ENCODE assay signal across 42 cellular contexts in genomic region chr17:50612281-50612680, GRCh38. TPM values are rescaled to one million over a fixed set of nuclear protein-coding genes. Genes with fewer than 3 reads are reported as not detected.
"Had no signal": no experiment of that assay in that cellular context is flagged by ENCODE, and none has a peak within 500 bp of the region (broad histone marks: within the 10 kb centered on the region; RNA-seq: fewer than 3 reads in every experiment).

No MANE protein-coding gene starts in this region.

- H3K36me3 Mint-ChIP-seq: activated CD4-positive, alpha-beta memory T cell treated with anti-CD3 and anti-CD28 coated beads for 36 hours; activated naive CD4-positive, alpha-beta T cell treated with anti-CD3 and anti-CD28 coated beads, Interleukin-2, amount 50 U/mL, for 72 hours; activated naive CD8-positive, alpha-beta T cell treated with anti-CD3 and anti-CD28 coated beads for 36 hours; WTC11 had no signal

- H3K4me3 ChIP-seq: adrenal gland, ascending aorta, cardiac muscle cell had no signal

- FAIRE-seq: bronchial epithelial cell, TTC549 had no signal

- H3K4me3 Mint-ChIP-seq: activated CD4-positive, alpha-beta memory T cell treated with anti-CD3 and anti-CD28 coated beads for 36 hours; activated CD4-positive, alpha-beta T cell treated with anti-CD3 and anti-CD28 coated beads, Interleukin-2, amount 10 ng/mL, durations not matched to agents 24 days and 14 days; activated CD8-positive, alpha-beta T cell treated with anti-CD3 and anti-CD28 coated beads for 36 hours; activated naive CD4-positive, alpha-beta T cell treated with anti-CD3 and anti-CD28 coated beads for 36 hours; activated naive CD8-positive, alpha-beta T cell treated with anti-CD3 and anti-CD28 coated beads for 36 hours; activated T-cell treated with anti-CD3 and anti-CD28 coated beads, Interleukin-2, amount 50 U/mL, for 4 hours; activated T-cell treated with anti-CD3 and anti-CD28 coated beads, Interleukin-2, amount 50 U/mL, for 72 hours; activated T-helper 1 cell treated with anti-CD3 and anti-CD28 coated beads, Interleukin-12 subunit alpha, Interleukin-12 subunit beta, Interleukin-2, Interleukin-4 antibody, amounts not matched to agents 30 ng/mL and 10 ng/mL and 1 ng/mL, durations not matched to agents 14 hours and 24 hours and 36 hours; activated T-helper 17 cell treated with anti-CD3 and anti-CD28 coated beads, Interleukin-2, amount 50 U/mL, for 72 hours; brain; central memory CD8-positive, alpha-beta T cell; T-helper 1 cell treated with Interleukin-12 subunit alpha and Interleukin-12 subunit beta and Interleukin-4 antibody, amounts not matched to agents 30 μg/mL and 1 μg/mL, for 36 hours; T-helper 2 cell treated with Interferon-gamma antibody and Interleukin-4, amounts not matched to agents 5 μg/mL and 100 μg/mL, for 36 hours; WTC11 had no signal

- H3K27ac ChIP-seq: adrenal gland, ascending aorta, cardiac muscle cell, VCaP had no signal

- H3K27me3 Mint-ChIP-seq: activated CD4-positive, alpha-beta memory T cell treated with anti-CD3 and anti-CD28 coated beads for 36 hours had no signal

- DNase-seq: activated CD4-positive, alpha-beta memory T cell treated with anti-CD3 and anti-CD28 coated beads for 36 hours; activated CD4-positive, alpha-beta T cell treated with anti-CD3 and anti-CD28 coated beads for 1 hour; activated CD4-positive, alpha-beta T cell treated with anti-CD3 and anti-CD28 coated beads for 4 hours; activated CD4-positive, alpha-beta T cell treated with anti-CD3 and anti-CD28 coated beads, Interleukin-2, amount 10 ng/mL, durations not matched to agents 24 days and 14 days; activated CD4-positive, alpha-beta T cell treated with anti-CD3 and anti-CD28 coated beads, Interleukin-2, amount 50 U/mL, for 1 hour; activated CD4-positive, alpha-beta T cell treated with anti-CD3 and anti-CD28 coated beads, Interleukin-2, amount 50 U/mL, for 4 hours; activated CD4-positive, CD25-positive, alpha-beta regulatory T cell; activated CD8-positive, alpha-beta memory T cell treated with anti-CD3 and anti-CD28 coated beads, Interleukin-2, amount 50 U/mL, for 4 hours; activated CD8-positive, alpha-beta T cell treated with anti-CD3 and anti-CD28 coated beads for 36 hours; activated effector memory CD4-positive, alpha-beta T cell treated with anti-CD3 and anti-CD28 coated beads, Interleukin-2, amount 50 U/mL, for 16 hours; activated gamma-delta T cell treated with Interleukin-2 at 50 U/mL for 16 hours; activated naive CD4-positive, alpha-beta T cell; activated naive CD4-positive, alpha-beta T cell treated with anti-CD3 and anti-CD28 coated beads for 36 hours; activated naive CD4-positive, alpha-beta T cell treated with anti-CD3 and anti-CD28 coated beads, Interleukin-2, amount 50 U/mL, for 16 hours; activated naive CD8-positive, alpha-beta T cell treated with anti-CD3 and anti-CD28 coated beads for 36 hours; activated T-cell treated with anti-CD3 and anti-CD28 coated beads for 4 hours; activated T-cell treated with anti-CD3 and anti-CD28 coated beads, Interleukin-2, amount 50 U/mL, for 1 hour; activated T-cell treated with anti-CD3 and anti-CD28 coated beads, Interleukin-2, amount 50 U/mL, for 4 hours; activated T-cell treated with anti-CD3 and anti-CD28 coated beads, Interleukin-2, amount 50 U/mL, for 72 hours; adrenal gland; amygdala; anterior cingulate cortex; caudate nucleus; cerebellar nuclear complex; T-helper 1 cell; T-helper 2 cell; T-helper 9 cell had no signal

- H3K27ac Mint-ChIP-seq: activated CD4-positive, alpha-beta memory T cell treated with anti-CD3 and anti-CD28 coated beads for 36 hours; activated CD4-positive, alpha-beta T cell treated with anti-CD3 and anti-CD28 coated beads, Interleukin-2, amount 10 ng/mL, durations not matched to agents 24 days and 14 days; activated CD8-positive, alpha-beta T cell treated with anti-CD3 and anti-CD28 coated beads for 36 hours; activated naive CD4-positive, alpha-beta T cell treated with anti-CD3 and anti-CD28 coated beads for 36 hours; activated naive CD4-positive, alpha-beta T cell treated with anti-CD3 and anti-CD28 coated beads, Interleukin-2, amount 50 U/mL, for 72 hours; activated naive CD8-positive, alpha-beta T cell treated with anti-CD3 and anti-CD28 coated beads for 36 hours; activated T-cell treated with anti-CD3 and anti-CD28 coated beads, Interleukin-2, amount 50 U/mL, for 72 hours; activated T-helper 1 cell treated with anti-CD3 and anti-CD28 coated beads, Interleukin-12 subunit alpha, Interleukin-12 subunit beta, Interleukin-2, Interleukin-4 antibody, amounts not matched to agents 30 ng/mL and 10 ng/mL and 1 ng/mL, durations not matched to agents 14 hours and 24 hours and 36 hours; activated T-helper 17 cell treated with anti-CD3 and anti-CD28 coated beads, Interleukin-2, amount 50 U/mL, for 72 hours; T-helper 1 cell treated with Interleukin-12 subunit alpha and Interleukin-12 subunit beta and Interleukin-4 antibody, amounts not matched to agents 30 μg/mL and 1 μg/mL, for 36 hours; T-helper 2 cell treated with Interferon-gamma antibody and Interleukin-4, amounts not matched to agents 5 μg/mL and 100 μg/mL, for 36 hours; WTC11 had no signal

- H3K27me3 ChIP-seq: adrenal gland, ascending aorta, cardiac muscle cell had no signal

- H3K4me1 ChIP-seq: adrenal gland, ascending aorta had no signal

- ATAC-seq: activated CD4-positive, CD25-positive, alpha-beta regulatory T cell treated with anti-CD3 and anti-CD28 coated beads, Interleukin-2, amount 50 U/mL, for 24 hours; activated CD8-positive, alpha-beta T cell treated with anti-CD3 and anti-CD28 coated beads for 36 hours; activated naive CD4-positive, alpha-beta T cell treated with anti-CD3 and anti-CD28 coated beads, Interleukin-2, amount 50 U/mL, for 72 hours; activated T-cell treated with anti-CD3 and anti-CD28 coated beads, Interleukin-2, amount 50 U/mL, for 4 hours; activated T-cell treated with anti-CD3 and anti-CD28 coated beads, Interleukin-2, amount 50 U/mL, for 72 hours; activated T-helper 17 cell treated with anti-CD3 and anti-CD28 coated beads, Interleukin-2, amount 50 U/mL, for 72 hours; WTC11 had no signal

- H3K9me3 Mint-ChIP-seq: activated CD4-positive, alpha-beta memory T cell treated with anti-CD3 and anti-CD28 coated beads for 36 hours; activated CD4-positive, alpha-beta T cell treated with anti-CD3 and anti-CD28 coated beads, Interleukin-2, amount 10 ng/mL, durations not matched to agents 24 days and 14 days; activated CD8-positive, alpha-beta T cell treated with anti-CD3 and anti-CD28 coated beads for 36 hours; activated naive CD4-positive, alpha-beta T cell treated with anti-CD3 and anti-CD28 coated beads for 36 hours; activated naive CD4-positive, alpha-beta T cell treated with anti-CD3 and anti-CD28 coated beads, Interleukin-2, amount 50 U/mL, for 72 hours; activated naive CD8-positive, alpha-beta T cell treated with anti-CD3 and anti-CD28 coated beads for 36 hours; activated T-cell treated with anti-CD3 and anti-CD28 coated beads, Interleukin-2, amount 50 U/mL, for 4 hours; activated T-cell treated with anti-CD3 and anti-CD28 coated beads, Interleukin-2, amount 50 U/mL, for 72 hours; activated T-helper 1 cell treated with anti-CD3 and anti-CD28 coated beads, Interleukin-12 subunit alpha, Interleukin-12 subunit beta, Interleukin-2, Interleukin-4 antibody, amounts not matched to agents 30 ng/mL and 10 ng/mL and 1 ng/mL, durations not matched to agents 14 hours and 24 hours and 36 hours; activated T-helper 17 cell treated with anti-CD3 and anti-CD28 coated beads, Interleukin-2, amount 50 U/mL, for 72 hours; brain; central memory CD8-positive, alpha-beta T cell; T-helper 1 cell treated with Interleukin-12 subunit alpha and Interleukin-12 subunit beta and Interleukin-4 antibody, amounts not matched to agents 30 μg/mL and 1 μg/mL, for 36 hours; T-helper 2 cell treated with Interferon-gamma antibody and Interleukin-4, amounts not matched to agents 5 μg/mL and 100 μg/mL, for 36 hours; WTC11 had no signal

- H3K9me3 ChIP-seq: adrenal gland, ascending aorta had no signal

- H3K36me3 ChIP-seq: adrenal gland, ascending aorta, cardiac muscle cell had no signal

RNA-seq across cellular contexts. Expression of gene ABCC3, which starts 22.4 kb away (rescaled TPM):
- total RNA-seq: activated CD4-positive, alpha-beta memory T cell treated with anti-CD3 and anti-CD28 coated beads for 36 hours; activated CD4-positive, alpha-beta T cell treated with anti-CD3 and anti-CD28 coated beads, Interleukin-2, amount 10 ng/mL, durations not matched to agents 24 days and 14 days; activated CD8-positive, alpha-beta memory T cell treated with anti-CD3 and anti-CD28 coated beads for 36 hours; activated CD8-positive, alpha-beta T cell treated with anti-CD3 and anti-CD28 coated beads for 36 hours; activated naive CD4-positive, alpha-beta T cell treated with anti-CD3 and anti-CD28 coated beads for 36 hours; activated naive CD4-positive, alpha-beta T cell treated with anti-CD3 and anti-CD28 coated beads, Interleukin-2, amount 50 U/mL, for 72 hours; activated naive CD8-positive, alpha-beta T cell treated with anti-CD3 and anti-CD28 coated beads for 36 hours; activated T-cell treated with anti-CD3 and anti-CD28 coated beads, Interleukin-2, amount 50 U/mL, for 72 hours; activated T-helper 1 cell treated with anti-CD3 and anti-CD28 coated beads, Interleukin-12 subunit alpha, Interleukin-12 subunit beta, Interleukin-2, Interleukin-4 antibody, amounts not matched to agents 30 ng/mL and 10 ng/mL and 1 ng/mL, durations not matched to agents 14 hours and 24 hours and 36 hours; cardiac muscle cell had no signal

RNA-seq across cellular contexts. Expression of gene CACNA1G, which starts 51.8 kb away (rescaled TPM):
- total RNA-seq: bronchial epithelial cell had no signal
